In the genomic region with DNA sequence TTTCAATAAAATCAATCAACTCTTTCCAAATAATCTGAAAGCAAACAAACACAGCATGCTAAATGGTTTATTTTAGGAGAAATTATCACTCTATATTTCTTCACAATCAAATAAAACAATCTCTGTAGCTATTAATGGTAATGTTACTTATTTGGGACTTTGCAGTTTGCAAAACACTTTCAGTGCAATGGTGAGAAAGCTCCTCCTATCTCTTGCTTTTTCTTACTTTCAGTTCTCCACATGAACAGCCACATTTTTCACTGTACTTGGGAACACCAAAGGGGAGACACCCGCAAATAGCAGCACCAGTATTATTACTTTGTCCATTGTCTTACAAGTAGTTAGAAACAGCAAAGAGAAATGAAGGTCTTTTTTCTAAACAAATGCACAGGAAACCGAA, we compare ENCODE assay signal across 18 cellular contexts.
A peak's percentile ranks its signal among the peaks of the same experiment; 100 is the strongest.
DNase-seq lines count a peak whose midpoint lies in the region; ATAC-seq and TF ChIP-seq lines count a peak whose summit lies in the region.
"Had no signal": no experiment of that assay in that cellular context is flagged by ENCODE, and none has a peak within 500 bp of the region (broad histone marks: within the 10 kb centered on the region; RNA-seq: fewer than 3 reads in every experiment).

No MANE protein-coding gene starts in this region.

- H3K27me3 ChIP-seq in heart right ventricle, result no peaks in the 10 kb centered on the region
- H3K27me3 ChIP-seq in tibial artery, result no peaks in the 10 kb centered on the region
- H3K27me3 ChIP-seq: SJCRH30, spleen had no signal

- ATAC-seq in heart right ventricle (peak in 1 of 8 donors; percentile 25), left ventricle myocardium superior (no peak), HG02938 (IDR thresholded peaks at IDR 0.05; ENCODE audit: unreplicated experiment) (no peak)
- ATAC-seq: activated CD8-positive, alpha-beta T cell treated with anti-CD3 and anti-CD28 coated beads, Interleukin-2, amount 10 ng/mL, durations not matched to agents 7 days and 5 days had no signal

- H3K4me3 ChIP-seq in heart right ventricle (peak overlapping the region in 3 of 10 donors; percentile 2 to 15 (median 8)), tibial artery (peak overlapping the region; percentile 16 to 35)
- H3K4me3 ChIP-seq: HAP-1, SJCRH30, spleen had no signal

- H3K27me3 Mint-ChIP-seq in brain (no peaks in the 10 kb centered on the region), endothelial cell (ENCODE audit: unreplicated experiment) (peaks cover 2% of the 10 kb centered on the region)

- H3K36me3 Mint-ChIP-seq in brain, result peaks cover 41% of the 10 kb centered on the region
- peaks cover 18% of the 10 kb centered on the region for H3K36me3 Mint-ChIP-seq in endothelial cell (ENCODE audit: low read depth, unreplicated experiment)

- DNase-seq in heart right ventricle (no peak), left ventricle myocardium superior (no peak), medulla oblongata (ENCODE audit: extremely low spot score) (peak; percentile 35), tibial artery (no peak), iPS-NIHi7 (ENCODE audit: extremely low spot score) (no peak), endothelial cell (ENCODE audit: low spot score) (no peak)
- DNase-seq: activated CD8-positive, alpha-beta T cell treated with anti-CD3 and anti-CD28 coated beads, Interleukin-2, amount 10 ng/mL, durations not matched to agents 7 days and 5 days; Calu3; effector CD4-positive, alpha-beta T cell; kidney glomerular epithelial cell; NCI-H2107; SJCRH30; spleen had no signal

- H3K4me3 Mint-ChIP-seq in brain (peak overlapping the region in 3 of 5 experiments; percentile 6 to 45 (median 9)), endothelial cell (ENCODE audit: unreplicated experiment) (no peak overlapping the region)
- H3K4me3 Mint-ChIP-seq: activated CD8-positive, alpha-beta T cell treated with anti-CD3 and anti-CD28 coated beads, Interleukin-2, amount 10 ng/mL, durations not matched to agents 7 days and 5 days; neural crest cell had no signal

- TF ChIP-seq CTCF in heart right ventricle (IDR thresholded peaks at IDR 0.05) (no peak), brain (conservative IDR thresholded peaks at IDR 0.05) (no peak), tibial artery (IDR thresholded peaks at IDR 0.05) (no peak), endothelial cell (IDR thresholded peaks at IDR 0.05; ENCODE audit: unreplicated experiment) (no peak)

- 47 to 51% methylated on average over 2 of the region's 2 CpGs for WGBS in heart right ventricle, 2 donors

- H3K27ac Mint-ChIP-seq in brain (peak overlapping the region in 3 of 5 experiments; percentile 4 to 45 (median 17)), endothelial cell (ENCODE audit: unreplicated experiment) (no peak overlapping the region)
- H3K27ac Mint-ChIP-seq: activated CD8-positive, alpha-beta T cell treated with anti-CD3 and anti-CD28 coated beads, Interleukin-2, amount 10 ng/mL, durations not matched to agents 7 days and 5 days; activated T-helper 2 cell treated with anti-CD3 and anti-CD28 coated beads, Interferon-gamma antibody, Interleukin-2, Interleukin-4, amounts not matched to agents 10 μg/mL and 5 μg/mL and 100 μg/mL, durations not matched to agents 14 hours and 24 hours and 36 hours had no signal

- H3K4me1 ChIP-seq in heart right ventricle, result peaks cover 0 to 75% (median 53%) of the 10 kb centered on the region in 9 donors
- H3K4me1 ChIP-seq in tibial artery, result peaks cover 0 to 78% (median 22%) of the 10 kb centered on the region in 4 donors

- intact Hi-C loops in heart right ventricle (cut with DNase I) (loop anchor here in 2 of 10 donors (5.0 kb wide), 2 partner anchors 183 to 188 kb away; no protein-coding TSS in a partner anchor), left ventricle myocardium superior (cut with micrococcal nuclease) (no loop called here), tibial artery (cut with DNase I; ENCODE audit: low total_unique reads) (no loop called here)

- H3K9me3 Mint-ChIP-seq in brain, result no peaks in the 10 kb centered on the region
- H3K9me3 Mint-ChIP-seq in endothelial cell (ENCODE audit: unreplicated experiment), result no peaks in the 10 kb centered on the region
- H3K9me3 Mint-ChIP-seq: activated T-helper 2 cell treated with anti-CD3 and anti-CD28 coated beads, Interferon-gamma antibody, Interleukin-2, Interleukin-4, amounts not matched to agents 10 μg/mL and 5 μg/mL and 100 μg/mL, durations not matched to agents 14 hours and 24 hours and 36 hours; neural crest cell had no signal

- peaks cover 59% of the 10 kb centered on the region for H3K4me1 Mint-ChIP-seq in brain
- H3K4me1 Mint-ChIP-seq in endothelial cell (ENCODE audit: unreplicated experiment), result no peaks in the 10 kb centered on the region

- H3K36me3 ChIP-seq in heart right ventricle (peaks cover 0 to 35% (median 6%) of the 10 kb centered on the region in 9 donors), tibial artery (peaks cover 0 to 6% (median 6%) of the 10 kb centered on the region in 3 donors)
- H3K36me3 ChIP-seq: HAP-1, spleen had no signal

- H3K27ac ChIP-seq in heart right ventricle, result peak overlapping the region in 7 of 10 donors; percentile 3 to 51 (median 31)
- peak overlapping the region; percentile 64 to 70 for H3K27ac ChIP-seq in tibial artery
- H3K27ac ChIP-seq: SJCRH30, spleen had no signal

- no peaks in the 10 kb centered on the region for H3K9me3 ChIP-seq in heart right ventricle
- H3K9me3 ChIP-seq in tibial artery, result no peaks in the 10 kb centered on the region
- H3K9me3 ChIP-seq: HAP-1, SJCRH30, spleen had no signal
